In the genomic region with DNA sequence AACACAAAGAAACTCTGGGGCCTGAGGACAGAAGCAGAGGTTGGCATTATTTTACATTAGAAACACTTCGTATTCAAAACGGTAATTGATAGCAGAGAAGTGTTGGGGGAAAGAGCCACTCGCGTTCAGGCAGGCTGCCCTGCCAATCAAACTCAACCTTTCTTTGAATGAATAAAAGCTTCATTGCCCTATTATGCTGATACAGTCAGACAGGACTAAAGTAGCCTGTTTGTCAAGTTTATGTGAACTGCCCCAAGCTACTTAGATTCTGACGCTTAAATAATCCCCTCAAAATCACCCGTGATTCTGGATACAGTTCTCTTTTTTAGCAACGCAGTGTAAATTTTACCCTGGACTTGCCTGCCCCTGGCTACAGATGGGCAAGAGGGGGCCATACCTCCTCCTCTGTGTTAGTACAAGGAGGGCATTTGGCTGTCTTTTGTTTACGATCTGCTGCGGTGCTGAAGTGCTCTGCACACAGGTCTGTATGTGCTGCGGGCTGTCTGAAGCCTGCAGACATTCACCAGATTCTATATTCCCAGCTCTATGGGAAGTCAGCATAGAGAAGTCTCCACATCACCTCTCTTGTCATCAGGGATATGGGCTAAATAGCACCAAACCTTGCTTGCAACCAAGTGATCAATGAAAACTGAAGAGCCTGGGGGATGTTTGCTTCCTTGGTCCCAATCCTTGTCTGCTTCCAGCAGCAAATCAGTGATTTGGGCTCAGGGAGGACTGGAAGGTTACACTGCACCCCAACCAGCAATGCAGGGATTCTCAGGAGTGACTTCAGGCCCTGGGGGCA, we compare ENCODE assay signal across 11 cellular contexts.
A peak's percentile ranks its signal among the peaks of the same experiment; 100 is the strongest.
DNase-seq lines count a peak whose midpoint lies in the region; ATAC-seq and TF ChIP-seq lines count a peak whose summit lies in the region.
"Had no signal": no experiment of that assay in that cellular context is flagged by ENCODE, and none has a peak within 500 bp of the region (broad histone marks: within the 10 kb centered on the region; RNA-seq: fewer than 3 reads in every experiment).

No MANE protein-coding gene starts in this region.

- peaks cover 20% of the 10 kb centered on the region for H3K4me1 ChIP-seq in HAP-1

- no peak for TF ChIP-seq POLR2A in GM18505 (IDR thresholded peaks at IDR 0.05; ENCODE audit: borderline replicate concordance, extremely low read depth, insufficient read depth, insufficient read length)

- no peaks in the 10 kb centered on the region for H3K9me3 Mint-ChIP-seq in WTC11
- H3K9me3 Mint-ChIP-seq in nephron progenitor cell = no peaks in the 10 kb centered on the region

- H3K9me3 ChIP-seq in HAP-1 = no peaks in the 10 kb centered on the region
- H3K9me3 ChIP-seq: neutrophil had no signal

- H3K36me3 ChIP-seq in HAP-1 (replicated peaks) = no peaks in the 10 kb centered on the region
- H3K36me3 ChIP-seq: neutrophil had no signal

- H3K27ac Mint-ChIP-seq in WTC11 (no peak overlapping the region), nephron progenitor cell (peak overlapping the region; percentile 25)

- H3K4me1 Mint-ChIP-seq in WTC11 (peaks cover 41% of the 10 kb centered on the region), nephron progenitor cell (peaks cover 58% of the 10 kb centered on the region)

- in situ Hi-C loops in G401 (cut with HindIII; ENCODE audit: low sequenced_read_pairs) = no loop called here
- in situ Hi-C loops in HAP-1 (cut with MboI; ENCODE audit: low sequenced_read_pairs) = no loop called here

- CTCF ChIA-PET in WTC11 (lab: Charles Lee) = no interaction called here

- no peaks in the 10 kb centered on the region for H3K27me3 ChIP-seq in HAP-1 (ENCODE audit: low read depth)
- H3K27me3 ChIP-seq: neutrophil had no signal

- DNase-seq in G401 (ENCODE audit: low spot score) (peak; percentile 71), HAP-1 (ENCODE audit: low spot score in 2 of 2) (peak; percentile 63 to 84), WTC11 (ENCODE audit: low spot score) (no peak), nephron progenitor cell (no peak)
- no peak for DNase-seq in stimulated activated CD4-positive, alpha-beta T cell treated with anti-CD3 and anti-CD28 coated beads, Interleukin-2, amount 100 ng/mL, for 48 hours
- DNase-seq: activated CD4-positive, alpha-beta T cell treated with anti-CD3 and anti-CD28 coated beads, Interleukin-2, amount 50 U/mL, for 4 hours; activated naive CD4-positive, alpha-beta T cell treated with anti-CD3 and anti-CD28 coated beads, Interleukin-2, amount 50 U/mL, for 16 hours; NCI-H774 had no signal

- no peak for TF ChIP-seq CTCF in WTC11 (IDR thresholded peaks at IDR 0.05)
- no peak for TF ChIP-seq CTCF in nephron progenitor cell (IDR thresholded peaks at IDR 0.05)

- H3K4me3 ChIP-seq in HAP-1 = no peak overlapping the region

- H3K4me3 Mint-ChIP-seq in WTC11 = no peak overlapping the region
- H3K4me3 Mint-ChIP-seq in nephron progenitor cell = peak overlapping the region; percentile 56

- POLR2A ChIA-PET in WTC11 (lab: Charles Lee) = no interaction called here

- H3K36me3 Mint-ChIP-seq in WTC11 (no peaks in the 10 kb centered on the region), nephron progenitor cell (ENCODE audit: low read depth) (no peaks in the 10 kb centered on the region)

- H3K27me3 Mint-ChIP-seq in WTC11 (ENCODE audit: low read depth) (no peaks in the 10 kb centered on the region), nephron progenitor cell (ENCODE audit: low read depth, poor library complexity) (no peaks in the 10 kb centered on the region)

- peak; percentile 66 for ATAC-seq in WTC11
- ATAC-seq in GM18505 (IDR thresholded peaks at IDR 0.05; ENCODE audit: unreplicated experiment) = no peak
- no peak for ATAC-seq in HG03460 (IDR thresholded peaks at IDR 0.05; ENCODE audit: unreplicated experiment)

TF ChIP-seq in WTC11, 78 proteins besides CTCF, POLR2A, EP300 and RAD21:
- TF ChIP-seq SP1 (CRISPR knock-in tag; conservative IDR thresholded peaks at IDR 0.05) = no peak
- TF ChIP-seq NFATC4 (CRISPR knock-in tag; IDR thresholded peaks at IDR 0.05) = no peak
- no peak for TF ChIP-seq MXD4 (CRISPR knock-in tag; IDR thresholded peaks at IDR 0.05; ENCODE audit: borderline replicate concordance)
- no peak for TF ChIP-seq NR1H2 (CRISPR knock-in tag; IDR thresholded peaks at IDR 0.05)
- no peak for TF ChIP-seq FOXK1 (CRISPR knock-in tag; IDR thresholded peaks at IDR 0.05)
- no peak for TF ChIP-seq CREB1 (CRISPR knock-in tag; IDR thresholded peaks at IDR 0.05)
- no peak for TF ChIP-seq FOXJ3 (CRISPR knock-in tag; IDR thresholded peaks at IDR 0.05; ENCODE audit: borderline replicate concordance)
- TF ChIP-seq MYBL2 (CRISPR knock-in tag; IDR thresholded peaks at IDR 0.05) = no peak
- TF ChIP-seq TEAD4 (CRISPR knock-in tag; IDR thresholded peaks at IDR 0.05) = no peak
- no peak for TF ChIP-seq ZNF423 (CRISPR knock-in tag; IDR thresholded peaks at IDR 0.05)
- no peak for TF ChIP-seq IRF2 (CRISPR knock-in tag; IDR thresholded peaks at IDR 0.05; ENCODE audit: borderline replicate concordance, low read depth)
- TF ChIP-seq ZNF232 (CRISPR knock-in tag; IDR thresholded peaks at IDR 0.05) = no peak
- no peak for TF ChIP-seq ELF4 (CRISPR knock-in tag; IDR thresholded peaks at IDR 0.05; ENCODE audit: low read depth)
TF ChIP-seq in WTC11: peak in this region for 0.

Comparison
In these comparisons a context has a peak if more than half of its experiments do, and no peak if none do; other contexts are left out.
1. DNase-seq: peak in G401 (single experiment) and HAP-1 (2 of 2); none in WTC11 (single experiment), nephron progenitor cell (single experiment) and stimulated activated CD4-positive, alpha-beta T cell treated with anti-CD3 and anti-CD28 coated beads, Interleukin-2, amount 100 ng/mL, for 48 hours (0 of 2).